ENCODE assay signal across 8 cellular contexts in the genomic region with DNA sequence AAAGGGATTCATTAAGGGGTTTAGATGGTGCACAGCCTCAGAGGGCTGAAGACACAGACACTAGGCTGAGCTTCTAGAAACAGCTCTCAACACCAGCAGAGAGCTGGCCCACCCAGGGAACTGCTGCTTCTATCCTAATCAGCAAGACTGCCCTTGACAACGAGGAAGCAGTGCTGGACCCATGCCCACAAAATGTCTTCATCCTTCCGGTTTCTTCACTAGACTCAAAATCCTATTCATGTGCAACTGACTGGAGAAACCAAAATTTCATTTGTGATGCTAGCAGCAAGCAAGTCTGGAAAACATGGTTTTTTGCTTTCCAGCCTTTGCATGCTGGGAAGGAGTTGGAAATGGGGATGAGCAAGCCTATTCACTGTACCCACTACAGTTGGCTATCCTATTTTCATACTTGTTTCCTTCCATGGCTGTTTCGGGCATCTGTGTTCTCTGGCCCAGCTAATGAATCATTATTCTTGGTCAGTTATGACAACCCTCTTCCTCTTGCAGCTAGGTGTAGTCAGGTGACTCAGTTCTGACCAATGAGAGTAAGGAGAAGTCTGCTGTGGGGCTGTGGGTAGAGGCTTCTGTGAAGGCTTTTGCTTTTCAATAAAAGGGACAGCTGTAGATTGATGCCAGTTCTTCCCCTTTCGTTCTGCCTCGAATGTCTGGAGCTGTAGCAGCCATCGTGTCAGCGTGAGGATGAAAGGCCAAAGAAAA. TPM values are rescaled to one million over a fixed set of nuclear protein-coding genes. Genes with fewer than 3 reads are reported as not detected.
DNase-seq lines count a peak whose midpoint lies in the region; ATAC-seq, FAIRE-seq and TF ChIP-seq lines count a peak whose summit lies in the region.

No MANE protein-coding gene starts in this region.

- TF ChIP-seq CTCF in bronchial epithelial cell (IDR thresholded peaks at IDR 0.05; ENCODE audit: insufficient read depth, low read length, severe bottlenecking) (no peak), WERI-Rb-1 (IDR thresholded peaks at IDR 0.05; ENCODE audit: low read depth, low read length) (no peak)

- peak overlapping the region; percentile 67 to 84 for H3K27ac Mint-ChIP-seq in natural killer cell treated with Interleukin-12 subunit alpha and Interleukin-12 subunit beta and Interleukin-15 and Interleukin-18, amount 100 ng/mL, for 72 hours

- no peak for FAIRE-seq in bronchial epithelial cell (lab: Jason Lieb, UNC)

- H3K9me3 Mint-ChIP-seq in natural killer cell treated with Interleukin-12 subunit alpha and Interleukin-12 subunit beta and Interleukin-15 and Interleukin-18, amount 100 ng/mL, for 72 hours = peaks cover 4% of the 10 kb centered on the region

- peaks cover 12 to 18% of the 10 kb centered on the region in 2 donors for H3K4me1 Mint-ChIP-seq in natural killer cell treated with Interleukin-12 subunit alpha and Interleukin-12 subunit beta and Interleukin-15 and Interleukin-18, amount 100 ng/mL, for 72 hours (ENCODE audit: low read depth in 2 of 2)

- no peaks in the 10 kb centered on the region for H3K27me3 ChIP-seq in bronchial epithelial cell (ENCODE audit: control insufficient read depth, insufficient read depth, low read length)
- H3K27me3 ChIP-seq in WERI-Rb-1 (ENCODE audit: insufficient read depth, low read depth, severe bottlenecking) = no peaks in the 10 kb centered on the region

- peaks cover 9 to 10% of the 10 kb centered on the region in 2 donors for H3K27me3 Mint-ChIP-seq in natural killer cell treated with Interleukin-12 subunit alpha and Interleukin-12 subunit beta and Interleukin-15 and Interleukin-18, amount 100 ng/mL, for 72 hours

- H3K4me3 ChIP-seq in bronchial epithelial cell (ENCODE audit: low read depth, low read length) = no peak overlapping the region
- no peak overlapping the region for H3K4me3 ChIP-seq in WERI-Rb-1 (ENCODE audit: low read depth, low read length)

- DNase-seq in NAMALWA (ENCODE audit: low spot score) = peak; percentile 56
- DNase-seq in bronchial epithelial cell (ENCODE audit: low read depth) = peak; percentile 88
- DNase-seq in natural killer cell treated with Interleukin-12 subunit alpha and Interleukin-12 subunit beta and Interleukin-15 and Interleukin-18, amount 100 ng/mL, for 72 hours (ENCODE audit: low spot score) = no peak
- no peak for DNase-seq in activated effector memory CD4-positive, alpha-beta T cell treated with Interleukin-2 at 50 U/mL for 16 hours
- no peak for DNase-seq in SK-N-DZ (ENCODE audit: low spot score)
- DNase-seq in WERI-Rb-1 = no peak

- H3K36me3 ChIP-seq in bronchial epithelial cell (ENCODE audit: control insufficient read depth, insufficient read depth, low read length) (no peaks in the 10 kb centered on the region), WERI-Rb-1 (no peaks in the 10 kb centered on the region)

- no peaks in the 10 kb centered on the region for H3K9me3 ChIP-seq in WERI-Rb-1 (ENCODE audit: severe bottlenecking)

- H3K27ac ChIP-seq in WERI-Rb-1 = no peak overlapping the region

- peak; percentile 92 for ATAC-seq in GM18505 (IDR thresholded peaks at IDR 0.05; ENCODE audit: unreplicated experiment)
- peak; percentile 58 for ATAC-seq in HG02571 (IDR thresholded peaks at IDR 0.05; ENCODE audit: unreplicated experiment)
- peak; percentile 91 to 94 for ATAC-seq in natural killer cell treated with Interleukin-12 subunit alpha and Interleukin-12 subunit beta and Interleukin-15 and Interleukin-18, amount 100 ng/mL, for 72 hours

- H3K4me3 Mint-ChIP-seq in natural killer cell treated with Interleukin-12 subunit alpha and Interleukin-12 subunit beta and Interleukin-15 and Interleukin-18, amount 100 ng/mL, for 72 hours = peak overlapping the region; percentile 73

- H3K36me3 Mint-ChIP-seq in natural killer cell treated with Interleukin-12 subunit alpha and Interleukin-12 subunit beta and Interleukin-15 and Interleukin-18, amount 100 ng/mL, for 72 hours = no peaks in the 10 kb centered on the region

- peak; percentile 28 for TF ChIP-seq POLR2A in GM18505 (IDR thresholded peaks at IDR 0.05; ENCODE audit: borderline replicate concordance, extremely low read depth, insufficient read depth, insufficient read length)

RNA-seq across cellular contexts. Expression of gene TMEM61, which starts 14.6 kb away (rescaled TPM):
- 2.9 and 4.2 TPM in 2 replicates for total RNA-seq in bronchial epithelial cell
- total RNA-seq in natural killer cell treated with Interleukin-12 subunit alpha and Interleukin-12 subunit beta and Interleukin-15 and Interleukin-18, amount 100 ng/mL, for 72 hours = not detected
- polyA plus RNA-seq in SK-N-DZ (2014; cell fraction: cytosol; rRNA removed) = not detected in 2 replicates
- not detected in 2 replicates for polyA plus RNA-seq in SK-N-DZ (2014; cell fraction: nucleus; rRNA removed)

RNA-seq across cellular contexts. Expression of gene BSND, which starts 33.0 kb away (rescaled TPM):
- under 0.01 TPM in 1 of 2 replicates, not detected in the other for total RNA-seq in bronchial epithelial cell
- total RNA-seq in natural killer cell treated with Interleukin-12 subunit alpha and Interleukin-12 subunit beta and Interleukin-15 and Interleukin-18, amount 100 ng/mL, for 72 hours = not detected
- not detected in 2 replicates for polyA plus RNA-seq in SK-N-DZ (2014; cell fraction: cytosol; rRNA removed)
- not detected in 2 replicates for polyA plus RNA-seq in SK-N-DZ (2014; cell fraction: nucleus; rRNA removed)

Comparison
In these comparisons a context has a peak if more than half of its experiments do, and no peak if none do; other contexts are left out.
1. DNase-seq: peak in NAMALWA (single experiment) and bronchial epithelial cell (single experiment); none in natural killer cell treated with Interleukin-12 subunit alpha and Interleukin-12 subunit beta and Interleukin-15 and Interleukin-18, amount 100 ng/mL, for 72 hours (single experiment), activated effector memory CD4-positive, alpha-beta T cell treated with Interleukin-2 at 50 U/mL for 16 hours (single experiment), SK-N-DZ (single experiment) and WERI-Rb-1 (single experiment).
2. Peak in every context shown above with its lines, with median percentiles within 50 percentile points of each other: ATAC-seq.